Comparison of ENCODE assay signal across 1 cellular context in the genomic region with DNA sequence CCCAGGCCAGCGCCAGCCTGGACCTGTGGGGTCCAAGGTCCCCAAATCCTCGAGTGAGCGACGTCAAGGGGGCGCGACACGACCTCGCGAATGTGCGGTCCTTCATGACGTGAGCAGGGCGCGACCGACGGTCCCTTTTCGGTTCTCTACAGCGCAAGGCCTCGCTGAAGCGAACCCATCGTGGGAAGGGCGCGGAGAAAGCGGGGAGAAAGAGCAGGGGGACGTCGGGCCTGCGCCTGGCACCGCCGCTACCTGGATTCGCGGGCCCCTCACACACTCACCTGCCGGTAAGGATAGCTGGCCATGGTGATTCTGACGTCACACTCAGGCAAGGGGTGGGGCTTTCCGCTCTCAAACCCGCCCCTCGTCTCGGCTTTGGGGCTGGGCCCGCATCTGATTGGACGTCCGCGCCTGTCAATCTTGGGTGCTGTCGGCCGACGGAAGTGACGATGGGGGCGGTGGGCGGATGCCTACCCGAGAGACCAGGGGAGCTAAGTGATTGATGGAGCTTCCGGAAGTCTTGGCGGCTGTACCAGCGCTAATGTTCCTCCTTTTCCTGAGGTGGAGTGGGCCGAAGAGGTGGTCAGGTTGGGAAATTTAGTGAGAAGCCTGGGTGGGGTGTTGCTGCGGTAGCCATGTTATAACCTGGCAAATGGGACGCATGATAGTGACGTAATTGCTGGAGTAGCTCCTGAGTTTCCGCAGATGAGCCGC.
A peak's percentile ranks its signal among the peaks of the same experiment; 100 is the strongest.
TF ChIP-seq lines count a peak whose summit lies in the region.

A gene with protein sequence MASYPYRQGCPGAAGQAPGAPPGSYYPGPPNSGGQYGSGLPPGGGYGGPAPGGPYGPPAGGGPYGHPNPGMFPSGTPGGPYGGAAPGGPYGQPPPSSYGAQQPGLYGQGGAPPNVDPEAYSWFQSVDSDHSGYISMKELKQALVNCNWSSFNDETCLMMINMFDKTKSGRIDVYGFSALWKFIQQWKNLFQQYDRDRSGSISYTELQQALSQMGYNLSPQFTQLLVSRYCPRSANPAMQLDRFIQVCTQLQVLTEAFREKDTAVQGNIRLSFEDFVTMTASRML (minus strand): TSS at position 317 of the 714 bp plus-strand sequence. CDS start 12 bp downstream, at position 305.

TF ChIP-seq in HepG2, 621 proteins besides CTCF, POLR2A, EP300 and RAD21 (continued from another document and continues in another):
- TF ChIP-seq, protein P1, sequence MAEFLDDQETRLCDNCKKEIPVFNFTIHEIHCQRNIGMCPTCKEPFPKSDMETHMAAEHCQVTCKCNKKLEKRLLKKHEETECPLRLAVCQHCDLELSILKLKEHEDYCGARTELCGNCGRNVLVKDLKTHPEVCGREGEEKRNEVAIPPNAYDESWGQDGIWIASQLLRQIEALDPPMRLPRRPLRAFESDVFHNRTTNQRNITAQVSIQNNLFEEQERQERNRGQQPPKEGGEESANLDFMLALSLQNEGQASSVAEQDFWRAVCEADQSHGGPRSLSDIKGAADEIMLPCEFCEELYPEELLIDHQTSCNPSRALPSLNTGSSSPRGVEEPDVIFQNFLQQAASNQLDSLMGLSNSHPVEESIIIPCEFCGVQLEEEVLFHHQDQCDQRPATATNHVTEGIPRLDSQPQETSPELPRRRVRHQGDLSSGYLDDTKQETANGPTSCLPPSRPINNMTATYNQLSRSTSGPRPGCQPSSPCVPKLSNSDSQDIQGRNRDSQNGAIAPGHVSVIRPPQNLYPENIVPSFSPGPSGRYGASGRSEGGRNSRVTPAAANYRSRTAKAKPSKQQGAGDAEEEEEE (CRISPR knock-in tag; IDR thresholded peaks at IDR 0.05; ENCODE audit: borderline replicate concordance), result no peak
- TF ChIP-seq SOX6 (IDR thresholded peaks at IDR 0.05), result no peak
- TF ChIP-seq SOX6 (CRISPR knock-in tag; IDR thresholded peaks at IDR 0.05), result peak; percentile 47
- no peak for TF ChIP-seq ZBTB7A (CRISPR knock-in tag; IDR thresholded peaks at IDR 0.05)
- TF ChIP-seq ZIK1 (CRISPR knock-in tag; IDR thresholded peaks at IDR 0.05; ENCODE audit: borderline replicate concordance, low read depth), result peak; percentile 91
- TF ChIP-seq MIER3 (CRISPR knock-in tag; IDR thresholded peaks at IDR 0.05; ENCODE audit: borderline replicate concordance), result no peak
- no peak for TF ChIP-seq ZNF567 (CRISPR knock-in tag; IDR thresholded peaks at IDR 0.05; ENCODE audit: borderline replicate concordance)
- TF ChIP-seq ZNF792 (CRISPR knock-in tag; IDR thresholded peaks at IDR 0.05), result peak; percentile 2
- TF ChIP-seq ZMAT3 (CRISPR knock-in tag; conservative IDR thresholded peaks at IDR 0.05), result 0 out of 2 replicates have a peak, but pooled peaks have one; percentile 74
- TF ChIP-seq CCDC6 (CRISPR knock-in tag; IDR thresholded peaks at IDR 0.05), result no peak
- TF ChIP-seq, protein P2, sequence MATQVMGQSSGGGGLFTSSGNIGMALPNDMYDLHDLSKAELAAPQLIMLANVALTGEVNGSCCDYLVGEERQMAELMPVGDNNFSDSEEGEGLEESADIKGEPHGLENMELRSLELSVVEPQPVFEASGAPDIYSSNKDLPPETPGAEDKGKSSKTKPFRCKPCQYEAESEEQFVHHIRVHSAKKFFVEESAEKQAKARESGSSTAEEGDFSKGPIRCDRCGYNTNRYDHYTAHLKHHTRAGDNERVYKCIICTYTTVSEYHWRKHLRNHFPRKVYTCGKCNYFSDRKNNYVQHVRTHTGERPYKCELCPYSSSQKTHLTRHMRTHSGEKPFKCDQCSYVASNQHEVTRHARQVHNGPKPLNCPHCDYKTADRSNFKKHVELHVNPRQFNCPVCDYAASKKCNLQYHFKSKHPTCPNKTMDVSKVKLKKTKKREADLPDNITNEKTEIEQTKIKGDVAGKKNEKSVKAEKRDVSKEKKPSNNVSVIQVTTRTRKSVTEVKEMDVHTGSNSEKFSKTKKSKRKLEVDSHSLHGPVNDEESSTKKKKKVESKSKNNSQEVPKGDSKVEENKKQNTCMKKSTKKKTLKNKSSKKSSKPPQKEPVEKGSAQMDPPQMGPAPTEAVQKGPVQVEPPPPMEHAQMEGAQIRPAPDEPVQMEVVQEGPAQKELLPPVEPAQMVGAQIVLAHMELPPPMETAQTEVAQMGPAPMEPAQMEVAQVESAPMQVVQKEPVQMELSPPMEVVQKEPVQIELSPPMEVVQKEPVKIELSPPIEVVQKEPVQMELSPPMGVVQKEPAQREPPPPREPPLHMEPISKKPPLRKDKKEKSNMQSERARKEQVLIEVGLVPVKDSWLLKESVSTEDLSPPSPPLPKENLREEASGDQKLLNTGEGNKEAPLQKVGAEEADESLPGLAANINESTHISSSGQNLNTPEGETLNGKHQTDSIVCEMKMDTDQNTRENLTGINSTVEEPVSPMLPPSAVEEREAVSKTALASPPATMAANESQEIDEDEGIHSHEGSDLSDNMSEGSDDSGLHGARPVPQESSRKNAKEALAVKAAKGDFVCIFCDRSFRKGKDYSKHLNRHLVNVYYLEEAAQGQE (IDR thresholded peaks at IDR 0.05; ENCODE audit: borderline replicate concordance in 1 of 2, low read depth in 1 of 2, low read length in 2 of 2), result 0 out of 4 replicates have a peak, but pooled peaks of 1 of the 2 experiments have one; percentile 5
- TF ChIP-seq ZNF552 (CRISPR knock-in tag; IDR thresholded peaks at IDR 0.05; ENCODE audit: borderline replicate concordance), result no peak
- TF ChIP-seq ZNF333 (CRISPR knock-in tag; IDR thresholded peaks at IDR 0.05; ENCODE audit: borderline replicate concordance), result 0 out of 2 replicates have a peak, but pooled peaks have one; percentile 66
- peak; percentile 80 for TF ChIP-seq ZNF44 (CRISPR knock-in tag; IDR thresholded peaks at IDR 0.05)
- 0 out of 2 replicates have a peak, but pooled peaks have one; percentile 49 for TF ChIP-seq ZNF510 (CRISPR knock-in tag; IDR thresholded peaks at IDR 0.05; ENCODE audit: low read depth)
- 0 out of 2 replicates have a peak, but pooled peaks have one; percentile 49 for TF ChIP-seq ZNF431 (CRISPR knock-in tag; IDR thresholded peaks at IDR 0.05; ENCODE audit: borderline replicate concordance, low read depth)
- TF ChIP-seq, protein P3, sequence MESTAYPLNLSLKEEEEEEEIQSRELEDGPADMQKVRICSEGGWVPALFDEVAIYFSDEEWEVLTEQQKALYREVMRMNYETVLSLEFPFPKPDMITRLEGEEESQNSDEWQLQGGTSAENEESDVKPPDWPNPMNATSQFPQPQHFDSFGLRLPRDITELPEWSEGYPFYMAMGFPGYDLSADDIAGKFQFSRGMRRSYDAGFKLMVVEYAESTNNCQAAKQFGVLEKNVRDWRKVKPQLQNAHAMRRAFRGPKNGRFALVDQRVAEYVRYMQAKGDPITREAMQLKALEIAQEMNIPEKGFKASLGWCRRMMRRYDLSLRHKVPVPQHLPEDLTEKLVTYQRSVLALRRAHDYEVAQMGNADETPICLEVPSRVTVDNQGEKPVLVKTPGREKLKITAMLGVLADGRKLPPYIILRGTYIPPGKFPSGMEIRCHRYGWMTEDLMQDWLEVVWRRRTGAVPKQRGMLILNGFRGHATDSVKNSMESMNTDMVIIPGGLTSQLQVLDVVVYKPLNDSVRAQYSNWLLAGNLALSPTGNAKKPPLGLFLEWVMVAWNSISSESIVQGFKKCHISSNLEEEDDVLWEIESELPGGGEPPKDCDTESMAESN (CRISPR knock-in tag; conservative IDR thresholded peaks at IDR 0.05), result peak; percentile 90
- TF ChIP-seq ZBTB38 (CRISPR knock-in tag; IDR thresholded peaks at IDR 0.05), result peak; percentile 41; the same call in 1 of the 2 replicates
- TF ChIP-seq ZNF772 (CRISPR knock-in tag; IDR thresholded peaks at IDR 0.05), result 0 out of 2 replicates have a peak, but pooled peaks have one; percentile 23
- no peak for TF ChIP-seq MTA3 (CRISPR knock-in tag; IDR thresholded peaks at IDR 0.05)
- TF ChIP-seq ZC3H13 (CRISPR knock-in tag; IDR thresholded peaks at IDR 0.05), result peak; percentile 59; the same call in 1 of the 2 replicates
- TF ChIP-seq ZSCAN21 (CRISPR knock-in tag; IDR thresholded peaks at IDR 0.05; ENCODE audit: borderline replicate concordance), result peak; percentile 38; the same call in 1 of the 2 replicates
- TF ChIP-seq, protein P4, sequence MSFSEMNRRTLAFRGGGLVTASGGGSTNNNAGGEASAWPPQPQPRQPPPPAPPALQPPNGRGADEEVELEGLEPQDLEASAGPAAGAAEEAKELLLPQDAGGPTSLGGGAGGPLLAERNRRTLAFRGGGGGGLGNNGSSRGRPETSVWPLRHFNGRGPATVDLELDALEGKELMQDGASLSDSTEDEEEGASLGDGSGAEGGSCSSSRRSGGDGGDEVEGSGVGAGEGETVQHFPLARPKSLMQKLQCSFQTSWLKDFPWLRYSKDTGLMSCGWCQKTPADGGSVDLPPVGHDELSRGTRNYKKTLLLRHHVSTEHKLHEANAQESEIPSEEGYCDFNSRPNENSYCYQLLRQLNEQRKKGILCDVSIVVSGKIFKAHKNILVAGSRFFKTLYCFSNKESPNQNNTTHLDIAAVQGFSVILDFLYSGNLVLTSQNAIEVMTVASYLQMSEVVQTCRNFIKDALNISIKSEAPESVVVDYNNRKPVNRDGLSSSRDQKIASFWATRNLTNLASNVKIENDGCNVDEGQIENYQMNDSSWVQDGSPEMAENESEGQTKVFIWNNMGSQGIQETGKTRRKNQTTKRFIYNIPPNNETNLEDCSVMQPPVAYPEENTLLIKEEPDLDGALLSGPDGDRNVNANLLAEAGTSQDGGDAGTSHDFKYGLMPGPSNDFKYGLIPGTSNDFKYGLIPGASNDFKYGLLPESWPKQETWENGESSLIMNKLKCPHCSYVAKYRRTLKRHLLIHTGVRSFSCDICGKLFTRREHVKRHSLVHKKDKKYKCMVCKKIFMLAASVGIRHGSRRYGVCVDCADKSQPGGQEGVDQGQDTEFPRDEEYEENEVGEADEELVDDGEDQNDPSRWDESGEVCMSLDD (CRISPR knock-in tag; IDR thresholded peaks at IDR 0.05; ENCODE audit: borderline replicate concordance), result peak; percentile 2; the same call in 1 of the 2 replicates
- 0 out of 2 replicates have a peak, but pooled peaks have one; percentile 2 for TF ChIP-seq NFE2 (CRISPR knock-in tag; IDR thresholded peaks at IDR 0.05)
- TF ChIP-seq, protein P5, sequence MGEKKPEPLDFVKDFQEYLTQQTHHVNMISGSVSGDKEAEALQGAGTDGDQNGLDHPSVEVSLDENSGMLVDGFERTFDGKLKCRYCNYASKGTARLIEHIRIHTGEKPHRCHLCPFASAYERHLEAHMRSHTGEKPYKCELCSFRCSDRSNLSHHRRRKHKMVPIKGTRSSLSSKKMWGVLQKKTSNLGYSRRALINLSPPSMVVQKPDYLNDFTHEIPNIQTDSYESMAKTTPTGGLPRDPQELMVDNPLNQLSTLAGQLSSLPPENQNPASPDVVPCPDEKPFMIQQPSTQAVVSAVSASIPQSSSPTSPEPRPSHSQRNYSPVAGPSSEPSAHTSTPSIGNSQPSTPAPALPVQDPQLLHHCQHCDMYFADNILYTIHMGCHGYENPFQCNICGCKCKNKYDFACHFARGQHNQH (CRISPR knock-in tag; IDR thresholded peaks at IDR 0.05), result peak; percentile 27; the same call in 1 of the 2 replicates
- TF ChIP-seq AGO2 (optimal IDR thresholded peaks at IDR 0.05; ENCODE audit: low read depth, low read length), result peak; percentile 84
- TF ChIP-seq ZBTB20 (CRISPR knock-in tag; IDR thresholded peaks at IDR 0.05; ENCODE audit: borderline replicate concordance, low read depth), result no peak
- TF ChIP-seq ZNF572 (CRISPR knock-in tag; IDR thresholded peaks at IDR 0.05), result 0 out of 2 replicates have a peak, but pooled peaks have one; percentile 85
- peak; percentile 85 for TF ChIP-seq RXRA (CRISPR knock-in tag; IDR thresholded peaks at IDR 0.05)
- TF ChIP-seq, protein P6, sequence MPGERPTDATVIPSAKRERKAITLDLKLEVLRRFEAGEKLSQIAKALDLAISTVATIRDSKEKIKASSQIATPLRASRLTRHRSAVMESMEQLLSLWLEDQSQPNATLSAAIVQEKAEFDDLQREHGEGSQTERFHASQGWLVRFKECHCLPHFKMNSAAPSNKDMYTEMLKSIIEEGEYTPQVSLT (CRISPR knock-in tag; IDR thresholded peaks at IDR 0.05; ENCODE audit: borderline replicate concordance, low read depth), result no peak
- TF ChIP-seq, protein P7, sequence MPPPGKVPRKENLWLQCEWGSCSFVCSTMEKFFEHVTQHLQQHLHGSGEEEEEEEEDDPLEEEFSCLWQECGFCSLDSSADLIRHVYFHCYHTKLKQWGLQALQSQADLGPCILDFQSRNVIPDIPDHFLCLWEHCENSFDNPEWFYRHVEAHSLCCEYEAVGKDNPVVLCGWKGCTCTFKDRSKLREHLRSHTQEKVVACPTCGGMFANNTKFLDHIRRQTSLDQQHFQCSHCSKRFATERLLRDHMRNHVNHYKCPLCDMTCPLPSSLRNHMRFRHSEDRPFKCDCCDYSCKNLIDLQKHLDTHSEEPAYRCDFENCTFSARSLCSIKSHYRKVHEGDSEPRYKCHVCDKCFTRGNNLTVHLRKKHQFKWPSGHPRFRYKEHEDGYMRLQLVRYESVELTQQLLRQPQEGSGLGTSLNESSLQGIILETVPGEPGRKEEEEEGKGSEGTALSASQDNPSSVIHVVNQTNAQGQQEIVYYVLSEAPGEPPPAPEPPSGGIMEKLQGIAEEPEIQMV (CRISPR knock-in tag; IDR thresholded peaks at IDR 0.05; ENCODE audit: low read depth), result 0 out of 2 replicates have a peak, but pooled peaks have one; percentile 55
- TF ChIP-seq SRSF1 (optimal IDR thresholded peaks at IDR 0.05; ENCODE audit: low read depth, low read length), result peak; percentile 78
- TF ChIP-seq ZNF337 (CRISPR knock-in tag; IDR thresholded peaks at IDR 0.05; ENCODE audit: borderline replicate concordance, low read depth), result 0 out of 2 replicates have a peak, but pooled peaks have one; percentile 56
- no peak for TF ChIP-seq SOX13 (IDR thresholded peaks at IDR 0.05)
- peak in 1 of 2 experiments; percentile 53; a peak in 1 of 4 replicates for TF ChIP-seq SOX13 (CRISPR knock-in tag; conservative IDR thresholded peaks at IDR 0.05 in 1 of 2, IDR thresholded peaks at IDR 0.05 in 1 of 2)
- TF ChIP-seq CBX5 (CRISPR knock-in tag; IDR thresholded peaks at IDR 0.05; ENCODE audit: borderline replicate concordance), result 0 out of 2 replicates have a peak, but pooled peaks have one; percentile 2
- TF ChIP-seq KLF16 (CRISPR knock-in tag; IDR thresholded peaks at IDR 0.05), result peak in 1 of 2 experiments; percentile 92; a peak in 2 of 4 replicates
- peak; percentile 34; the same call in 1 of the 2 replicates for TF ChIP-seq ARHGAP35 (CRISPR knock-in tag; IDR thresholded peaks at IDR 0.05; ENCODE audit: borderline replicate concordance)
- TF ChIP-seq ATF1 (CRISPR knock-in tag; IDR thresholded peaks at IDR 0.05), result peak; percentile 98
- TF ChIP-seq NFYB (CRISPR knock-in tag; IDR thresholded peaks at IDR 0.05), result peak; percentile 96
- TF ChIP-seq, protein P8, sequence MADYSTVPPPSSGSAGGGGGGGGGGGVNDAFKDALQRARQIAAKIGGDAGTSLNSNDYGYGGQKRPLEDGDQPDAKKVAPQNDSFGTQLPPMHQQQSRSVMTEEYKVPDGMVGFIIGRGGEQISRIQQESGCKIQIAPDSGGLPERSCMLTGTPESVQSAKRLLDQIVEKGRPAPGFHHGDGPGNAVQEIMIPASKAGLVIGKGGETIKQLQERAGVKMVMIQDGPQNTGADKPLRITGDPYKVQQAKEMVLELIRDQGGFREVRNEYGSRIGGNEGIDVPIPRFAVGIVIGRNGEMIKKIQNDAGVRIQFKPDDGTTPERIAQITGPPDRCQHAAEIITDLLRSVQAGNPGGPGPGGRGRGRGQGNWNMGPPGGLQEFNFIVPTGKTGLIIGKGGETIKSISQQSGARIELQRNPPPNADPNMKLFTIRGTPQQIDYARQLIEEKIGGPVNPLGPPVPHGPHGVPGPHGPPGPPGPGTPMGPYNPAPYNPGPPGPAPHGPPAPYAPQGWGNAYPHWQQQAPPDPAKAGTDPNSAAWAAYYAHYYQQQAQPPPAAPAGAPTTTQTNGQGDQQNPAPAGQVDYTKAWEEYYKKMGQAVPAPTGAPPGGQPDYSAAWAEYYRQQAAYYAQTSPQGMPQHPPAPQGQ (CRISPR knock-in tag; IDR thresholded peaks at IDR 0.05; ENCODE audit: borderline replicate concordance), result 0 out of 2 replicates have a peak, but pooled peaks have one; percentile 46
- TF ChIP-seq ZFP90 (CRISPR knock-in tag; IDR thresholded peaks at IDR 0.05; ENCODE audit: borderline replicate concordance), result 0 out of 2 replicates have a peak, but pooled peaks have one; percentile 30
- no peak for TF ChIP-seq JDP2 (CRISPR knock-in tag; IDR thresholded peaks at IDR 0.05; ENCODE audit: borderline replicate concordance)
- peak; percentile 86 for TF ChIP-seq SALL1 (CRISPR knock-in tag; IDR thresholded peaks at IDR 0.05)
